ENCODE assay signal across 1 cellular context in genomic region chrX:64394874-64395567, GRCh38.
A peak's percentile ranks its signal among the peaks of the same experiment; 100 is the strongest.
TF ChIP-seq lines count a peak whose summit lies in the region.

Gene MTMR8 (minus strand): TSS chrX:64395452. CDS start chrX:64395363, 89 bp downstream.

TF ChIP-seq in HEK293, 187 proteins besides CTCF, POLR2A, EP300 and RAD21 (continued from another document):
- TF ChIP-seq PRDM4 (tag by site-specific recombination; IDR thresholded peaks at IDR 0.05) (peak; percentile 44; the same call in 1 of the 2 replicates), ZNF433 (tag by site-specific recombination; IDR thresholded peaks at IDR 0.05; ENCODE audit: low read depth) (no peak), ZNF112 (tag by site-specific recombination; IDR thresholded peaks at IDR 0.05) (no peak), ZNF221 (tag by site-specific recombination; IDR thresholded peaks at IDR 0.05; ENCODE audit: borderline replicate concordance) (no peak), ZNF302 (tag by site-specific recombination; IDR thresholded peaks at IDR 0.05; ENCODE audit: low read depth) (no peak), OVOL3 (tag by site-specific recombination; IDR thresholded peaks at IDR 0.05) (no peak), ZSCAN23 (tag by site-specific recombination; IDR thresholded peaks at IDR 0.05) (no peak), ZNF157 (tag by site-specific recombination; IDR thresholded peaks at IDR 0.05) (no peak), HIC1 (tag by site-specific recombination; IDR thresholded peaks at IDR 0.05) (no peak), GLIS2 (tag by site-specific recombination; IDR thresholded peaks at IDR 0.05) (peak; percentile 11; the same call in 1 of the 2 replicates), SP3 (tag by site-specific recombination; IDR thresholded peaks at IDR 0.05) (peak; percentile 36; the same call in 1 of the 2 replicates), OSR2 (tag by site-specific recombination; IDR thresholded peaks at IDR 0.05) (peak; percentile 70), ZNF335 (tag by site-specific recombination; conservative IDR thresholded peaks at IDR 0.05) (peak; percentile 42; the same call in 1 of the 2 replicates), ZEB2 (tag by site-specific recombination; IDR thresholded peaks at IDR 0.05) (peak; percentile 40; the same call in 1 of the 2 replicates), ZBTB1 (tag by site-specific recombination; IDR thresholded peaks at IDR 0.05) (no peak), FEZF1 (tag by site-specific recombination; IDR thresholded peaks at IDR 0.05) (no peak), ZNF518A (tag by site-specific recombination; conservative IDR thresholded peaks at IDR 0.05; ENCODE audit: low read depth) (no peak; the same call in 1 of the 2 replicates), EGR2 (tag by site-specific recombination; IDR thresholded peaks at IDR 0.05; ENCODE audit: low read depth) (no peak), HOXC10 (CRISPR knock-in tag; IDR thresholded peaks at IDR 0.05) (no peak), TCF7L2 (IDR thresholded peaks at IDR 0.05; ENCODE audit: borderline replicate concordance, low read depth, low read length) (no peak), ZNF792 (tag by site-specific recombination; IDR thresholded peaks at IDR 0.05) (no peak), SETDB1 (IDR thresholded peaks at IDR 0.05; ENCODE audit: insufficient read length, low read length) (no peak), IKZF3 (tag by site-specific recombination; IDR thresholded peaks at IDR 0.05) (no peak), ZNF398 (tag by site-specific recombination; IDR thresholded peaks at IDR 0.05) (no peak), ZNF48 (tag by site-specific recombination; IDR thresholded peaks at IDR 0.05) (no peak), ZSCAN18 (tag by site-specific recombination; IDR thresholded peaks at IDR 0.05) (no peak), ZNF391 (tag by site-specific recombination; IDR thresholded peaks at IDR 0.05; ENCODE audit: borderline replicate concordance, low read depth) (no peak), ZNF76 (tag by site-specific recombination; IDR thresholded peaks at IDR 0.05; ENCODE audit: borderline replicate concordance, low read depth) (no peak), ZNF580 (tag by site-specific recombination; IDR thresholded peaks at IDR 0.05) (no peak), ZBTB8A (tag by site-specific recombination; IDR thresholded peaks at IDR 0.05) (0 out of 2 replicates have a peak, but pooled peaks have one; percentile 24)
